Comparison of ENCODE assay signal across 29 cellular contexts in the genomic region with DNA sequence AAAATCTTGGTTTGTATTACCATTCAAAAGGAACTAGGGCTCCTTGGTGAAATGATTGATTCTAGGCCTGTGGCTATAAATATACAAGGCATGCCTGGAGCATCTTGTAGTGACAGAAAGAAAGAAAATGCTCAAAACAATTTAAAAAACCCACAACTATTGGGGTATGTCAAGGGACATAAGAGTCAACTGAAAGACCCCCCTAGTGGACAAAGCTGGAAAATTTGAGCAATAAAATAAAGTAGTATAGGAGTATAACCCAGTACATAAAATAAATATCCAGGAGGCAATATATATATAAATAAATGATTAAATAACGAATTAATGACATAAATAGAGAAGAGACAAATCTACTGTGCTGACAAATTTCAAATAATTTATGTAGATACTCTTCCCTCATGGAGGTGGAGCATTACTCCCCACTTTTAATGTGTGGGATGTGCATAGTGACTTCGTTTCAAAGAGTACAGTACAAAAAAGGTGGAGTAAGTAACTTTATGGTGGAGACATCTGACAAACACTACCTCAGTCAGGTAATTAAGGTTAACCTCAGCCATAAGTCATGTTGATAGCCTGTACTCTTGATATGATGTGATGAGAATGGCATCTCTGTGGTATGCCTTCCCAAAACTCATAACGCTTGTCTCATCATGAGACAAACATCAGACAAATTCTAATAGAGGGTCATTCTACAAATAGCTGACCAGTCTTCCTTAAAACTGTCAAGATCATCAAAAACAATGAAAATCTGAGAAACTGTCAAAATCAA.
DNase-seq lines count a peak whose midpoint lies in the region; ATAC-seq, FAIRE-seq and TF ChIP-seq lines count a peak whose summit lies in the region.
"Had no signal": no experiment of that assay in that cellular context is flagged by ENCODE, and none has a peak within 500 bp of the region (broad histone marks: within the 10 kb centered on the region; RNA-seq: fewer than 3 reads in every experiment).

No MANE protein-coding gene starts in this region.

- FAIRE-seq in A549 (lab: Jason Lieb, UNC) = peak; percentile 49

- H3K27ac ChIP-seq in A549 = no peak overlapping the region
- H3K27ac ChIP-seq in OCI-LY3 (ENCODE audit: low read length) = no peak overlapping the region
- H3K27ac ChIP-seq: brain microvascular endothelial cell, epithelial cell of prostate, gastroesophageal sphincter, parathyroid adenoma, testis had no signal

- H2AFZ ChIP-seq in OCI-LY3 (ENCODE audit: low read depth, low read length) = no peak overlapping the region
- H2AFZ ChIP-seq: parathyroid adenoma had no signal

- no peak overlapping the region for H3K27ac Mint-ChIP-seq in activated CD4-positive, alpha-beta memory T cell treated with anti-CD3 and anti-CD28 coated beads, Interleukin-2, amount 10 ng/mL, durations not matched to agents 7 days and 5 days
- H3K27ac Mint-ChIP-seq: activated CD4-positive, alpha-beta T cell treated with anti-CD3 and anti-CD28 coated beads, Interleukin-2, amount 10 ng/mL, durations not matched to agents 24 days and 14 days; activated naive CD8-positive, alpha-beta T cell treated with anti-CD3 and anti-CD28 coated beads, Interleukin-2, amount 50 U/mL, for 24 hours; CD4-positive, alpha-beta memory T cell; memory B cell; naive thymus-derived CD4-positive, alpha-beta T cell; T-helper 1 cell treated with Interleukin-12 subunit alpha and Interleukin-12 subunit beta and Interleukin-4 antibody, amounts not matched to agents 30 μg/mL and 1 μg/mL, for 36 hours had no signal

- no peak overlapping the region for H3K9ac ChIP-seq in OCI-LY3 (ENCODE audit: low read length)
- H3K9ac ChIP-seq: parathyroid adenoma had no signal

- ATAC-seq in A549 = no peak
- no peak for ATAC-seq in HG02623 (IDR thresholded peaks at IDR 0.05; ENCODE audit: unreplicated experiment)
- ATAC-seq: activated naive CD8-positive, alpha-beta T cell treated with anti-CD3 and anti-CD28 coated beads, Interleukin-2, amount 50 U/mL, for 24 hours; gastroesophageal sphincter; naive thymus-derived CD4-positive, alpha-beta T cell; Panc1; sciatic nerve had no signal

- peaks cover 5% of the 10 kb centered on the region for H3K9me3 Mint-ChIP-seq in activated CD4-positive, alpha-beta memory T cell treated with anti-CD3 and anti-CD28 coated beads, Interleukin-2, amount 10 ng/mL, durations not matched to agents 7 days and 5 days

- no peaks in the 10 kb centered on the region for H4K20me1 ChIP-seq in OCI-LY3 (ENCODE audit: insufficient read depth, low read length)

- no peaks in the 10 kb centered on the region for H3K27me3 Mint-ChIP-seq in activated CD4-positive, alpha-beta memory T cell treated with anti-CD3 and anti-CD28 coated beads, Interleukin-2, amount 10 ng/mL, durations not matched to agents 7 days and 5 days
- H3K27me3 Mint-ChIP-seq: activated CD4-positive, alpha-beta T cell treated with anti-CD3 and anti-CD28 coated beads, Interleukin-2, amount 10 ng/mL, durations not matched to agents 24 days and 14 days; activated naive CD8-positive, alpha-beta T cell treated with anti-CD3 and anti-CD28 coated beads, Interleukin-2, amount 50 U/mL, for 24 hours; CD4-positive, alpha-beta memory T cell; memory B cell; naive thymus-derived CD4-positive, alpha-beta T cell had no signal

- H3K27me3 ChIP-seq in OCI-LY3 (ENCODE audit: low read depth, low read length) = no peaks in the 10 kb centered on the region
- H3K27me3 ChIP-seq: brain microvascular endothelial cell, gastroesophageal sphincter, testis had no signal

- no peaks in the 10 kb centered on the region for H3K36me3 Mint-ChIP-seq in activated CD4-positive, alpha-beta memory T cell treated with anti-CD3 and anti-CD28 coated beads, Interleukin-2, amount 10 ng/mL, durations not matched to agents 7 days and 5 days (ENCODE audit: low read depth)
- H3K36me3 Mint-ChIP-seq: CD4-positive, alpha-beta memory T cell; memory B cell; naive thymus-derived CD4-positive, alpha-beta T cell had no signal

- POLR2A ChIA-PET in A549 (lab: Yijun Ruan, JAX) = no interaction called here
- POLR2A ChIA-PET in activated CD4-positive, alpha-beta memory T cell treated with anti-CD3 and anti-CD28 coated beads, Interleukin-2, amount 10 ng/mL, durations not matched to agents 7 days and 5 days (lab: Charles Lee) = no interaction called here

- TF ChIP-seq EP300 in A549 (IDR thresholded peaks at IDR 0.05) = no peak

- no peaks in the 10 kb centered on the region for H3K79me2 ChIP-seq in OCI-LY3 (ENCODE audit: low read length)
- H3K79me2 ChIP-seq: parathyroid adenoma had no signal

- 2% methylated on average over 3 of the region's 3 CpGs for WGBS in A549 (ENCODE audit: missing lambda C conversion rate)

- H3K9me3 ChIP-seq in A549 (no peaks in the 10 kb centered on the region), OCI-LY3 (ENCODE audit: insufficient read depth, low read length) (no peaks in the 10 kb centered on the region)
- H3K9me3 ChIP-seq: gastroesophageal sphincter, testis had no signal

- H3K4me3 Mint-ChIP-seq in activated CD4-positive, alpha-beta memory T cell treated with anti-CD3 and anti-CD28 coated beads, Interleukin-2, amount 10 ng/mL, durations not matched to agents 7 days and 5 days = no peak overlapping the region
- H3K4me3 Mint-ChIP-seq: activated CD4-positive, alpha-beta T cell treated with anti-CD3 and anti-CD28 coated beads, Interleukin-2, amount 10 ng/mL, durations not matched to agents 24 days and 14 days; activated naive CD8-positive, alpha-beta T cell treated with anti-CD3 and anti-CD28 coated beads, Interleukin-2, amount 50 U/mL, for 24 hours; CD4-positive, alpha-beta memory T cell; memory B cell; naive thymus-derived CD4-positive, alpha-beta T cell; T-helper 1 cell treated with Interleukin-12 subunit alpha and Interleukin-12 subunit beta and Interleukin-4 antibody, amounts not matched to agents 30 μg/mL and 1 μg/mL, for 36 hours had no signal

- TF ChIP-seq CTCF in A549 (IDR thresholded peaks at IDR 0.05) (no peak), GM12872 (IDR thresholded peaks at IDR 0.05; ENCODE audit: insufficient read depth, low read depth, low read length) (0 out of 3 replicates have a peak, but pooled peaks have one; percentile 10), OCI-LY3 (IDR thresholded peaks at IDR 0.05; ENCODE audit: low read depth, low read length) (peak; percentile 5; the same call in 1 of the 2 replicates), fibroblast of the aortic adventitia (IDR thresholded peaks at IDR 0.05; ENCODE audit: insufficient read depth, low read length) (peak; percentile 2), GM20000 (IDR thresholded peaks at IDR 0.05; ENCODE audit: extremely low read depth, missing control alignments) (no peak)

- CTCF ChIA-PET in A549 (lab: Yijun Ruan, JAX) = no interaction called here
- CTCF ChIA-PET in activated CD4-positive, alpha-beta memory T cell treated with anti-CD3 and anti-CD28 coated beads, Interleukin-2, amount 10 ng/mL, durations not matched to agents 7 days and 5 days (lab: Charles Lee) = no interaction called here

- no peak for TF ChIP-seq POLR2A in A549 (IDR thresholded peaks at IDR 0.05; ENCODE audit: low read length)

- no peaks in the 10 kb centered on the region for H3K36me3 ChIP-seq in OCI-LY3 (replicated peaks; ENCODE audit: low read depth, low read length)
- H3K36me3 ChIP-seq: brain microvascular endothelial cell, gastroesophageal sphincter had no signal

- TF ChIP-seq RAD21 in A549 (conservative IDR thresholded peaks at IDR 0.05 in 1 of 2, IDR thresholded peaks at IDR 0.05 in 1 of 2) = no peak

- H3K4me1 ChIP-seq in A549 = no peaks in the 10 kb centered on the region
- no peaks in the 10 kb centered on the region for H3K4me1 ChIP-seq in OCI-LY3 (ENCODE audit: low read length)
- H3K4me1 ChIP-seq: gastroesophageal sphincter, parathyroid adenoma, testis had no signal

- no peak for DNase-seq in A549 (ENCODE audit: low read depth in 1 of 2, low spot score in 1 of 2)
- DNase-seq in fibroblast of the aortic adventitia (ENCODE audit: low read depth) = no peak
- no peak for DNase-seq in GM20000 (ENCODE audit: low spot score)
- DNase-seq in activated CD4-positive, alpha-beta memory T cell treated with anti-CD3 and anti-CD28 coated beads, Interleukin-2, amount 10 ng/mL, durations not matched to agents 7 days and 5 days = no peak
- no peak for DNase-seq in mesenteric fat pad (ENCODE audit: low spot score)
- DNase-seq: activated CD4-positive, alpha-beta T cell treated with anti-CD3 and anti-CD28 coated beads, Interleukin-2, amount 10 ng/mL, durations not matched to agents 24 days and 14 days; activated CD8-positive, alpha-beta memory T cell treated with anti-CD3 and anti-CD28 coated beads, Interleukin-2, amount 50 U/mL, for 48 hours; activated effector memory CD4-positive, alpha-beta T cell treated with Interleukin-2 at 50 U/mL for 16 hours; activated naive CD8-positive, alpha-beta T cell treated with anti-CD3 and anti-CD28 coated beads, Interleukin-2, amount 50 U/mL, for 24 hours; brain microvascular endothelial cell; CD4-positive, alpha-beta memory T cell; dermis blood vessel endothelial cell; DMS53; H7; naive thymus-derived CD4-positive, alpha-beta T cell; NCI-H1436 treated with DMSO at 0.1 percent for 48 hours; NCI-H2171; NCI-H748 treated with DMSO at 0.1 percent for 48 hours; testis had no signal

- no peaks in the 10 kb centered on the region for H3K4me1 Mint-ChIP-seq in activated CD4-positive, alpha-beta memory T cell treated with anti-CD3 and anti-CD28 coated beads, Interleukin-2, amount 10 ng/mL, durations not matched to agents 7 days and 5 days
- H3K4me1 Mint-ChIP-seq: activated CD4-positive, alpha-beta T cell treated with anti-CD3 and anti-CD28 coated beads, Interleukin-2, amount 10 ng/mL, durations not matched to agents 24 days and 14 days; activated naive CD8-positive, alpha-beta T cell treated with anti-CD3 and anti-CD28 coated beads, Interleukin-2, amount 50 U/mL, for 24 hours; CD4-positive, alpha-beta memory T cell; memory B cell; naive thymus-derived CD4-positive, alpha-beta T cell had no signal

- H3K4me2 ChIP-seq in A549 (no peak overlapping the region), OCI-LY3 (ENCODE audit: low read length) (no peak overlapping the region)

- H3K4me3 ChIP-seq in A549 = no peak overlapping the region
- no peak overlapping the region for H3K4me3 ChIP-seq in OCI-LY3 (ENCODE audit: low read length)
- no peak overlapping the region for H3K4me3 ChIP-seq in fibroblast of the aortic adventitia (ENCODE audit: low read depth, low read length)
- H3K4me3 ChIP-seq: gastroesophageal sphincter, testis had no signal

TF ChIP-seq in A549, 52 proteins besides CTCF, POLR2A, EP300 and RAD21:
- TF ChIP-seq CHD4 (IDR thresholded peaks at IDR 0.05; ENCODE audit: borderline replicate concordance) (no peak), ZC3H11A (IDR thresholded peaks at IDR 0.05) (no peak), ZNF302 (CRISPR knock-in tag; IDR thresholded peaks at IDR 0.05) (no peak), FOXS1 (CRISPR knock-in tag; IDR thresholded peaks at IDR 0.05) (no peak), HOXA7 (CRISPR knock-in tag; IDR thresholded peaks at IDR 0.05) (no peak), JUNB (IDR thresholded peaks at IDR 0.05) (no peak)
TF ChIP-seq in A549: peak in this region for 0.

Comparison
In these comparisons a context has a peak if more than half of its experiments do, and no peak if none do; other contexts are left out.
1. CTCF ChIP-seq: peak in GM12872 (single experiment), OCI-LY3 (single experiment) and fibroblast of the aortic adventitia (single experiment); none in A549 (single experiment) and GM20000 (single experiment).